Comparison of ENCODE assay signal across 1 cellular context in the genomic region with DNA sequence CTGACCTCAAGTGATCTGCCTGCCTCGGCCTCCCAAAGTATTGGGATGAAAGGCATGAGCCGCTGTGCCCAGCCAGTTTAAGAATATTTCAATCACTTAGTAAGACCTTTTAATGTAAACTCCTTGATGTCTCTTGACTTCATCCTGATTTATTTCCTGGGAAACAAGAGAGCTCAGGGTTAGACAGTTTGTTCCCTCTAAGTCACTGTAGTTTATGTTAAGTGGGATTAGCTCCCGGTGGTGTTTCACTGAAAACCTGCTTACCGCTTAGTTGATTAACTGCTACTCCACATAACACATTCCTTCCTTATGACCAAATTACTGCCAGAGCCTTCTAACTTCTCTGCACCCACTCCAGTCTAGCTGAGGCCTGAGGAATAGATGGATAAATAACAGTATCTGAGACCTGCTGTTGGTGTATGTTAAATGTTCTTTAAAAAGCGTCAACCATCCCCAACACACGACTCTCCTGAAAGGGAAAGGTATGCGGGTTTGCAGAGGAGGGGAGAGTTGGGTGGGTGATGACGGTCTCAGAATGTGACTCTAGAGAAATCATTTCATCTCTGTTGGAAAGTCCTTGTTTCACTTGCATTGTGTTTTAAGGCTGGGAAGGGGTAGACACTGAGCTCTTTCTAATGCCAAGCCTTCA.
TF ChIP-seq lines count a peak whose summit lies in the region.

No MANE protein-coding gene starts in this region.

TF ChIP-seq in HCT116, 20 proteins besides CTCF, POLR2A, EP300 and RAD21 (continued from another document):
- TF ChIP-seq YY1 (IDR thresholded peaks at IDR 0.05; ENCODE audit: extremely low read depth, insufficient replicate concordance, low read depth, low read length) (no peak), SRF (IDR thresholded peaks at IDR 0.05; ENCODE audit: low read depth) (no peak), ZFX (IDR thresholded peaks at IDR 0.05) (no peak)
